3 cellular contexts compared by ENCODE assay signal in the genomic region with DNA sequence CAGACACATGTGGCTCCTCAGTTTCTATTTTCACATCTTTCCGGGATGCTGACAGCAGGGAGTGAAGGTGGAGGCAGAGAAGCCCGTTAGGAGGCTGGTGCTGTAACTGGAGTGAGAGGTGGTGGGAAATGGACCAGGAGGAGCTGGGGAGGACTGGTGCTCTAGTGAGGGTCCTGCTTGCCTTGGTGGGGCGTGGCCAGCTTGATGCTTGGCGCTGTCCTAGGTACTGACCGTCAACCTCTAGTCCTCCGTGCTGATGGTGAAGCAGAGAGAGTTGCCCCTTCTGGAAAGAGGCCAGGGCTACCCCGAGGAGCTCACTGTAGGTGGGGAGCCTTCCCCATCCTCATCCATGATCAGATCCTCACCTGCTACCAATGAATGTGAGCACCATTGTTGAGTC.
TF ChIP-seq lines count a peak whose summit lies in the region.

No MANE protein-coding gene starts in this region.

TF ChIP-seq in GM23338, 12 proteins besides CTCF, POLR2A, EP300 and RAD21:
- TF ChIP-seq, protein P1, sequence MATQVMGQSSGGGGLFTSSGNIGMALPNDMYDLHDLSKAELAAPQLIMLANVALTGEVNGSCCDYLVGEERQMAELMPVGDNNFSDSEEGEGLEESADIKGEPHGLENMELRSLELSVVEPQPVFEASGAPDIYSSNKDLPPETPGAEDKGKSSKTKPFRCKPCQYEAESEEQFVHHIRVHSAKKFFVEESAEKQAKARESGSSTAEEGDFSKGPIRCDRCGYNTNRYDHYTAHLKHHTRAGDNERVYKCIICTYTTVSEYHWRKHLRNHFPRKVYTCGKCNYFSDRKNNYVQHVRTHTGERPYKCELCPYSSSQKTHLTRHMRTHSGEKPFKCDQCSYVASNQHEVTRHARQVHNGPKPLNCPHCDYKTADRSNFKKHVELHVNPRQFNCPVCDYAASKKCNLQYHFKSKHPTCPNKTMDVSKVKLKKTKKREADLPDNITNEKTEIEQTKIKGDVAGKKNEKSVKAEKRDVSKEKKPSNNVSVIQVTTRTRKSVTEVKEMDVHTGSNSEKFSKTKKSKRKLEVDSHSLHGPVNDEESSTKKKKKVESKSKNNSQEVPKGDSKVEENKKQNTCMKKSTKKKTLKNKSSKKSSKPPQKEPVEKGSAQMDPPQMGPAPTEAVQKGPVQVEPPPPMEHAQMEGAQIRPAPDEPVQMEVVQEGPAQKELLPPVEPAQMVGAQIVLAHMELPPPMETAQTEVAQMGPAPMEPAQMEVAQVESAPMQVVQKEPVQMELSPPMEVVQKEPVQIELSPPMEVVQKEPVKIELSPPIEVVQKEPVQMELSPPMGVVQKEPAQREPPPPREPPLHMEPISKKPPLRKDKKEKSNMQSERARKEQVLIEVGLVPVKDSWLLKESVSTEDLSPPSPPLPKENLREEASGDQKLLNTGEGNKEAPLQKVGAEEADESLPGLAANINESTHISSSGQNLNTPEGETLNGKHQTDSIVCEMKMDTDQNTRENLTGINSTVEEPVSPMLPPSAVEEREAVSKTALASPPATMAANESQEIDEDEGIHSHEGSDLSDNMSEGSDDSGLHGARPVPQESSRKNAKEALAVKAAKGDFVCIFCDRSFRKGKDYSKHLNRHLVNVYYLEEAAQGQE (IDR thresholded peaks at IDR 0.05; ENCODE audit: unreplicated experiment): peak; percentile 91
- TF ChIP-seq EZH2 (IDR thresholded peaks at IDR 0.05; ENCODE audit: low read depth, unreplicated experiment): no peak

TF ChIP-seq in PFSK-1, 5 proteins besides CTCF, POLR2A, EP300 and RAD21:
- TF ChIP-seq POLR2AphosphoS5 (IDR thresholded peaks at IDR 0.05; ENCODE audit: low read depth, low read length) (no peak), SIN3A (IDR thresholded peaks at IDR 0.05; ENCODE audit: borderline replicate concordance, insufficient read depth, low read length) (peak; percentile 33; the same call in 1 of the 2 replicates), FOXP2 (optimal IDR thresholded peaks at IDR 0.05; ENCODE audit: borderline replicate concordance, extremely low read depth, extremely low read length, insufficient read depth) (no peak), TAF1 (IDR thresholded peaks at IDR 0.05; ENCODE audit: borderline replicate concordance, insufficient read depth, low read length) (no peak)
- TF ChIP-seq, protein P1 (IDR thresholded peaks at IDR 0.05; ENCODE audit: insufficient read depth in 1 of 2, low read depth in 2 of 2, low read length in 2 of 2): peak; percentile 93 to 94

TF ChIP-seq in H1, 55 proteins besides CTCF, POLR2A, EP300 and RAD21:
- TF ChIP-seq SIN3A (conservative IDR thresholded peaks at IDR 0.05 in 1 of 2, IDR thresholded peaks at IDR 0.05 in 1 of 2; ENCODE audit: low read depth in 1 of 2, low read length in 2 of 2): peak; percentile 95 to 96
- TF ChIP-seq SAP30 (IDR thresholded peaks at IDR 0.05; ENCODE audit: insufficient read depth, insufficient replicate concordance, low read length): peak; percentile 74
- TF ChIP-seq, protein P2, sequence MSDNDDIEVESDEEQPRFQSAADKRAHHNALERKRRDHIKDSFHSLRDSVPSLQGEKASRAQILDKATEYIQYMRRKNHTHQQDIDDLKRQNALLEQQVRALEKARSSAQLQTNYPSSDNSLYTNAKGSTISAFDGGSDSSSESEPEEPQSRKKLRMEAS (IDR thresholded peaks at IDR 0.05): peak; percentile 39; the same call in 1 of the 2 replicates
- TF ChIP-seq TAF7 (optimal IDR thresholded peaks at IDR 0.05; ENCODE audit: borderline replicate concordance, low read depth, low read length): no peak
TF ChIP-seq in H1: peak in this region for 3.
